In genomic region chr6:23245559-23245958, GRCh38 we compare ENCODE assay signal across 2 cellular contexts.
TF ChIP-seq lines count a peak whose summit lies in the region.

No MANE protein-coding gene starts in this region.

TF ChIP-seq in IMR-90, 13 proteins besides CTCF, POLR2A, EP300 and RAD21 (continued from another document):
- TF ChIP-seq ELK1 (IDR thresholded peaks at IDR 0.05; ENCODE audit: borderline replicate concordance, low read depth, low read length) (no peak), RFX5 (IDR thresholded peaks at IDR 0.05; ENCODE audit: low read depth, low read length) (no peak), MXI1 (IDR thresholded peaks at IDR 0.05; ENCODE audit: borderline replicate concordance, low read depth, low read length) (no peak), CHD1 (IDR thresholded peaks at IDR 0.05; ENCODE audit: low read depth, low read length) (no peak), USF2 (IDR thresholded peaks at IDR 0.05; ENCODE audit: low read depth, low read length) (no peak), MAFK (IDR thresholded peaks at IDR 0.05; ENCODE audit: low read depth, low read length) (no peak), SMC3 (IDR thresholded peaks at IDR 0.05; ENCODE audit: low read depth, low read length) (no peak), MAZ (IDR thresholded peaks at IDR 0.05; ENCODE audit: borderline replicate concordance, low read depth, low read length) (no peak)

TF ChIP-seq in H1, 55 proteins besides CTCF, POLR2A, EP300 and RAD21 (continued from another document):
- TF ChIP-seq ATF2 (IDR thresholded peaks at IDR 0.05; ENCODE audit: low read length) (no peak), MAX (IDR thresholded peaks at IDR 0.05) (no peak), SP1 (IDR thresholded peaks at IDR 0.05; ENCODE audit: low read depth, low read length) (no peak), CREB1 (IDR thresholded peaks at IDR 0.05) (no peak), EGR1 (IDR thresholded peaks at IDR 0.05; ENCODE audit: borderline replicate concordance, low read depth, low read length) (no peak), KDM5A (IDR thresholded peaks at IDR 0.05; ENCODE audit: low read length) (no peak), RFX5 (IDR thresholded peaks at IDR 0.05; ENCODE audit: borderline replicate concordance, low read depth, low read length) (no peak), TAF1 (IDR thresholded peaks at IDR 0.05; ENCODE audit: low read depth, low read length) (no peak), NANOG (IDR thresholded peaks at IDR 0.05; ENCODE audit: insufficient read depth, low read depth, low read length, poor library complexity, severe bottlenecking) (no peak), GABPA (IDR thresholded peaks at IDR 0.05; ENCODE audit: borderline replicate concordance, insufficient read depth, low read length) (no peak), SP2 (IDR thresholded peaks at IDR 0.05; ENCODE audit: low read length) (no peak)
